Comparison of ENCODE assay signal across 8 cellular contexts in genomic region chr7:100119701-100120517, GRCh38. TPM values are rescaled to one million over a fixed set of nuclear protein-coding genes. Genes with fewer than 3 reads are reported as not detected.
DNase-seq lines count a peak whose midpoint lies in the region; ATAC-seq and TF ChIP-seq lines count a peak whose summit lies in the region.

No MANE protein-coding gene starts in this region.

- ATAC-seq in GM18520 (IDR thresholded peaks at IDR 0.05; ENCODE audit: unreplicated experiment), result peak; percentile 54
- peak; percentile 54 for ATAC-seq in HG03064 (IDR thresholded peaks at IDR 0.05; ENCODE audit: low read depth, unreplicated experiment)
- ATAC-seq in activated T-helper 17 cell treated with anti-CD3 and anti-CD28 coated beads, Interleukin-2, amount 50 U/mL, for 72 hours (replicated peaks), result peak; percentile 85

- peak overlapping the region; percentile 78 for H3K4me3 ChIP-seq in fibroblast of the aortic adventitia (ENCODE audit: low read depth, low read length)

- peaks cover 34% of the 10 kb centered on the region for H3K36me3 Mint-ChIP-seq in activated T-helper 17 cell treated with anti-CD3 and anti-CD28 coated beads, Interleukin-2, amount 50 U/mL, for 72 hours (ENCODE audit: low read depth)
- H3K36me3 Mint-ChIP-seq in nephron (ENCODE audit: low read depth), result peaks cover 18% of the 10 kb centered on the region

- DNase-seq in AG09319 (ENCODE audit: extremely low read depth, low read depth), result peak; percentile 16
- DNase-seq in NOMO-1 treated with dmso at 0.1 percent for 144 hours (lab: John Stamatoyannopoulos, UW; ENCODE audit: unreplicated experiment), result peak; percentile 79
- peak; percentile 66 for DNase-seq in fibroblast of the aortic adventitia (ENCODE audit: low read depth)
- DNase-seq in stromal cell of bone marrow (ENCODE audit: low read depth), result peak; percentile 50

- peak overlapping the region; percentile 100 for H3K27ac Mint-ChIP-seq in activated T-helper 17 cell treated with anti-CD3 and anti-CD28 coated beads, Interleukin-2, amount 50 U/mL, for 72 hours
- H3K27ac Mint-ChIP-seq in nephron, result peak overlapping the region; percentile 99 to 100 (median 100)

- no peaks in the 10 kb centered on the region for H3K27me3 Mint-ChIP-seq in activated T-helper 17 cell treated with anti-CD3 and anti-CD28 coated beads, Interleukin-2, amount 50 U/mL, for 72 hours
- no peaks in the 10 kb centered on the region for H3K27me3 Mint-ChIP-seq in nephron (ENCODE audit: low read depth)

- peaks cover 10% of the 10 kb centered on the region for H3K4me1 Mint-ChIP-seq in activated T-helper 17 cell treated with anti-CD3 and anti-CD28 coated beads, Interleukin-2, amount 50 U/mL, for 72 hours
- H3K4me1 Mint-ChIP-seq in nephron, result peaks cover 20% of the 10 kb centered on the region

- TF ChIP-seq CTCF in AG09319 (IDR thresholded peaks at IDR 0.05; ENCODE audit: low read depth, low read length) (no peak), fibroblast of the aortic adventitia (IDR thresholded peaks at IDR 0.05; ENCODE audit: insufficient read depth, low read length) (no peak), nephron (IDR thresholded peaks at IDR 0.05; ENCODE audit: unreplicated experiment in 3 of 3) (no peak)

- H3K9me3 Mint-ChIP-seq in activated T-helper 17 cell treated with anti-CD3 and anti-CD28 coated beads, Interleukin-2, amount 50 U/mL, for 72 hours, result no peaks in the 10 kb centered on the region
- no peaks in the 10 kb centered on the region for H3K9me3 Mint-ChIP-seq in nephron

- H3K4me3 Mint-ChIP-seq in activated T-helper 17 cell treated with anti-CD3 and anti-CD28 coated beads, Interleukin-2, amount 50 U/mL, for 72 hours, result peak overlapping the region; percentile 92
- peak overlapping the region; percentile 93 to 99 (median 96) for H3K4me3 Mint-ChIP-seq in nephron

RNA-seq across cellular contexts. Expression of gene CNPY4, which starts 0.5 kb away (rescaled TPM):
- total RNA-seq in activated T-helper 17 cell treated with anti-CD3 and anti-CD28 coated beads, Interleukin-2, amount 50 U/mL, for 72 hours, result 10 to 100 TPM; 15.0 to 21.6 TPM
- total RNA-seq in fibroblast of the aortic adventitia (ENCODE audit: low replicate concordance), result 25.4 and 54.5 TPM in 2 replicates

RNA-seq across cellular contexts. Expression of gene TAF6, which starts 0.8 kb away (rescaled TPM):
- 10 to 100 TPM; 29.6 to 55.0 TPM for total RNA-seq in activated T-helper 17 cell treated with anti-CD3 and anti-CD28 coated beads, Interleukin-2, amount 50 U/mL, for 72 hours
- 38.6 and 42.7 TPM in 2 replicates for total RNA-seq in fibroblast of the aortic adventitia (ENCODE audit: low replicate concordance)

RNA-seq across cellular contexts. Expression of gene MBLAC1, which starts 6.9 kb away (rescaled TPM):
- total RNA-seq in activated T-helper 17 cell treated with anti-CD3 and anti-CD28 coated beads, Interleukin-2, amount 50 U/mL, for 72 hours, result 1 to 10 TPM; 3.8 to 4.2 TPM
- 1.9 and 4.2 TPM in 2 replicates for total RNA-seq in fibroblast of the aortic adventitia (ENCODE audit: low replicate concordance)

RNA-seq across cellular contexts. Expression of gene AP4M1, which starts 18.5 kb away (rescaled TPM):
- total RNA-seq in activated T-helper 17 cell treated with anti-CD3 and anti-CD28 coated beads, Interleukin-2, amount 50 U/mL, for 72 hours, result 10 to 100 TPM in 1 of 2 donors, 1 to 10 TPM in 1; 8.2 to 12.7 TPM
- total RNA-seq in fibroblast of the aortic adventitia (ENCODE audit: low replicate concordance), result 17.6 and 18.2 TPM in 2 replicates

RNA-seq across cellular contexts. Expression of gene MCM7, which starts 18.7 kb away (rescaled TPM):
- 100 to 1,000 TPM; 205 to 388 TPM for total RNA-seq in activated T-helper 17 cell treated with anti-CD3 and anti-CD28 coated beads, Interleukin-2, amount 50 U/mL, for 72 hours
- 13.1 and 97.7 TPM in 2 replicates for total RNA-seq in fibroblast of the aortic adventitia (ENCODE audit: low replicate concordance)

Comparison
In these comparisons a context has a peak if more than half of its experiments do, and no peak if none do; other contexts are left out.
1. Peak in every context shown above with its lines: DNase-seq, ATAC-seq and H3K4me3 ChIP-seq.
2. DNase-seq: peak in every context shown above with its lines; median percentile 79 in NOMO-1 treated with dmso at 0.1 percent for 144 hours; 66 in fibroblast of the aortic adventitia; 50 in stromal cell of bone marrow; 16 in AG09319.